ENCODE assay signal across 2 cellular contexts in the genomic region with DNA sequence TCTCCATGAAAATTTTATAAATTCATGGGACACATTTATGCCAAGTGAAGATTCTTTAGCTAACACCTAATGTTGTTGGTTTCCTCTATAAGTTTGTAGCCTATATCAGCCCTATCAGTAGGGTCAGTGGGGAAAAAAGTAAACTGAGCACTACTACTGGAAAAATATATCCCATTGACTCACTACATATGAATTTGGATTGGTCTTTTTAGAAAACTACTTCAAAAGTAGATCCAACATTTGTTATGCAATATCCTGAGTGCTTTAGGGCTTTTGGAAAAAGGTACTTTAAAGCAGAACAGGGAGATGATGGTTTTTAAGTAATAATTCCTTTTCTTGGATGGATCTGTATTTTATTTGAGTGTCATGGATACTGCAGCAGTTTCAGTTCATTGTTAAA.
TF ChIP-seq lines count a peak whose summit lies in the region.

No MANE protein-coding gene starts in this region.

TF ChIP-seq in A549, 52 proteins besides CTCF, POLR2A, EP300 and RAD21:
- TF ChIP-seq MAZ (IDR thresholded peaks at IDR 0.05; ENCODE audit: borderline replicate concordance, low read depth, low read length) = no peak
- no peak for TF ChIP-seq EHF (CRISPR knock-in tag; IDR thresholded peaks at IDR 0.05)
- no peak for TF ChIP-seq NR3C1 (IDR thresholded peaks at IDR 0.05)

TF ChIP-seq in IMR-90, 13 proteins besides CTCF, POLR2A, EP300 and RAD21 (continued from another document):
- 0 out of 2 replicates have a peak, but pooled peaks have one; percentile 47 for TF ChIP-seq CEBPB (IDR thresholded peaks at IDR 0.05; ENCODE audit: low read depth, low read length)
